9 cellular contexts compared by ENCODE assay signal in genomic region chr18:35343488-35343935, GRCh38. TPM values are rescaled to one million over a fixed set of nuclear protein-coding genes. Genes with fewer than 3 reads are reported as not detected.
A peak's percentile ranks its signal among the peaks of the same experiment; 100 is the strongest.
DNase-seq lines count a peak whose midpoint lies in the region; ATAC-seq, FAIRE-seq and TF ChIP-seq lines count a peak whose summit lies in the region.
"Had no signal": no experiment of that assay in that cellular context is flagged by ENCODE, and none has a peak within 500 bp of the region (broad histone marks: within the 10 kb centered on the region; RNA-seq: fewer than 3 reads in every experiment).

No MANE protein-coding gene starts in this region.

- no peaks in the 10 kb centered on the region for H3K9me3 ChIP-seq in keratinocyte (ENCODE audit: control insufficient read depth, low read depth, low read length)

- H3K9ac ChIP-seq in keratinocyte (ENCODE audit: control insufficient read depth, extremely low read depth, insufficient read depth, low read length) = peak overlapping the region; percentile 97

- H3K4me3 ChIP-seq in keratinocyte (ENCODE audit: control insufficient read depth in 2 of 3, extremely low read depth in 1 of 3, insufficient read depth in 2 of 3, low read depth in 1 of 3, low read length in 3 of 3) = peak overlapping the region; percentile 82 to 91 (median 85)

- H3K4me3 Mint-ChIP-seq in activated CD4-positive, alpha-beta T cell treated with anti-CD3 and anti-CD28 coated beads for 36 hours = peak overlapping the region; percentile 86

- intact Hi-C loops in activated CD4-positive, alpha-beta T cell treated with anti-CD3 and anti-CD28 coated beads for 36 hours (cut with DNase I, micrococcal nuclease) = loop anchor here in 1 of 2 experiments (5.0 kb wide), 1 partner anchor 316 kb away; no protein-coding TSS in a partner anchor

- peaks cover 50% of the 10 kb centered on the region for H3K79me2 ChIP-seq in keratinocyte (ENCODE audit: control insufficient read depth, insufficient read depth, low read length)

- H3K27me3 Mint-ChIP-seq in activated CD4-positive, alpha-beta T cell treated with anti-CD3 and anti-CD28 coated beads for 36 hours = no peaks in the 10 kb centered on the region

- H3K4me1 ChIP-seq in keratinocyte (ENCODE audit: control insufficient read depth, extremely low read depth, insufficient read depth, low read length) = peaks cover 6% of the 10 kb centered on the region

- H3K9me3 Mint-ChIP-seq in activated CD4-positive, alpha-beta T cell treated with anti-CD3 and anti-CD28 coated beads for 36 hours (ENCODE audit: low read depth) = no peaks in the 10 kb centered on the region
- H3K9me3 Mint-ChIP-seq in activated naive CD4-positive, alpha-beta T cell treated with anti-CD3 and anti-CD28 coated beads, Interleukin-2, amount 50 U/mL, for 72 hours = no peaks in the 10 kb centered on the region

- H3K9me1 ChIP-seq in keratinocyte (ENCODE audit: control insufficient read depth, extremely low read depth, insufficient read depth, low read length) = no peaks in the 10 kb centered on the region

- CTCF ChIA-PET in activated CD4-positive, alpha-beta T cell treated with anti-CD3 and anti-CD28 coated beads for 36 hours (lab: Charles Lee) = interaction anchor here (3.5 kb wide), 1 partner anchor 12 kb away, joined by 14 read pairs; no protein-coding TSS in a partner anchor

- H3K27me3 ChIP-seq in keratinocyte (ENCODE audit: control insufficient read depth, extremely low read depth, insufficient read depth, low read length) = no peaks in the 10 kb centered on the region

- H3K27ac ChIP-seq in keratinocyte (ENCODE audit: control insufficient read depth, insufficient read depth, low read length) = peak overlapping the region; percentile 92
- peak overlapping the region; percentile 100 for H3K27ac ChIP-seq in temporal lobe (ENCODE audit: low read depth, low read length)

- no peak overlapping the region for H2AFZ ChIP-seq in keratinocyte (ENCODE audit: control insufficient read depth, low read length)

- dilution Hi-C loops in keratinocyte (cut with MboI; ENCODE audit: extremely low pct_ligation_motif_present, low sequenced_read_pairs) = no loop called here

- H3K4me2 ChIP-seq in keratinocyte (ENCODE audit: control insufficient read depth, extremely low read depth, insufficient read depth, low read depth, low read length) = peak overlapping the region; percentile 77

- TF ChIP-seq CTCF in keratinocyte (optimal IDR thresholded peaks at IDR 0.05 in 1 of 3, IDR thresholded peaks at IDR 0.05 in 1 of 3, conservative IDR thresholded peaks at IDR 0.05 in 1 of 3; ENCODE audit: extremely low read depth in 1 of 3, insufficient read depth in 2 of 3, low read length in 3 of 3) = no peak

- H3K36me3 ChIP-seq in keratinocyte (ENCODE audit: control insufficient read depth in 2 of 2, extremely low read depth in 1 of 2, insufficient read depth in 2 of 2, low read length in 2 of 2) = peaks cover 12 to 18% of the 10 kb centered on the region in 2 experiments

- peaks cover 17% of the 10 kb centered on the region for H4K20me1 ChIP-seq in keratinocyte (ENCODE audit: control insufficient read depth, extremely low read depth, insufficient read depth, low read length)

- peaks cover 42% of the 10 kb centered on the region for H3K4me1 Mint-ChIP-seq in activated CD4-positive, alpha-beta T cell treated with anti-CD3 and anti-CD28 coated beads for 36 hours

- peaks cover 26% of the 10 kb centered on the region for H3K36me3 Mint-ChIP-seq in activated CD4-positive, alpha-beta T cell treated with anti-CD3 and anti-CD28 coated beads for 36 hours (ENCODE audit: low read depth)
- H3K36me3 Mint-ChIP-seq in activated naive CD4-positive, alpha-beta T cell treated with anti-CD3 and anti-CD28 coated beads, Interleukin-2, amount 50 U/mL, for 72 hours = peaks cover 23 to 28% of the 10 kb centered on the region in 2 donors

- no peak for FAIRE-seq in keratinocyte (lab: Jason Lieb, UNC)
- FAIRE-seq: TTC549 had no signal

- no peak for ATAC-seq in activated CD4-positive, alpha-beta T cell treated with anti-CD3 and anti-CD28 coated beads for 36 hours
- no peak for ATAC-seq in activated naive CD4-positive, alpha-beta T cell treated with anti-CD3 and anti-CD28 coated beads, Interleukin-2, amount 50 U/mL, for 72 hours
- ATAC-seq in left lobe of liver (no peak), GM19035 (IDR thresholded peaks at IDR 0.05; ENCODE audit: unreplicated experiment) (no peak)

- POLR2A ChIA-PET in activated CD4-positive, alpha-beta T cell treated with anti-CD3 and anti-CD28 coated beads for 36 hours (lab: Charles Lee) = interaction anchor here (1.2 to 1.5 kb wide), 2 partner anchors 53 to 135 kb away, joined by 3 read pairs; partner anchors contain the start of gene ZSCAN30

- H3K27ac Mint-ChIP-seq in activated CD4-positive, alpha-beta T cell treated with anti-CD3 and anti-CD28 coated beads for 36 hours = peak overlapping the region; percentile 94
- peak overlapping the region; percentile 99 for H3K27ac Mint-ChIP-seq in activated naive CD4-positive, alpha-beta T cell treated with anti-CD3 and anti-CD28 coated beads, Interleukin-2, amount 50 U/mL, for 72 hours

- no peak for DNase-seq in activated CD4-positive, alpha-beta T cell treated with anti-CD3 and anti-CD28 coated beads for 36 hours
- DNase-seq in activated CD4-positive, alpha-beta T cell treated with anti-CD3 and anti-CD28 coated beads for 4 hours = no peak
- no peak for DNase-seq in activated naive CD4-positive, alpha-beta T cell treated with anti-CD3 and anti-CD28 coated beads, Interleukin-2, amount 50 U/mL, for 72 hours (ENCODE audit: low spot score in 2 of 2)
- DNase-seq in keratinocyte (ENCODE audit: low read depth, low spot score) (no peak), NCI-H1105 treated with DMSO at 0.1 percent for 48 hours (lab: John Stamatoyannopoulos, UW) (no peak), left lobe of liver (ENCODE audit: low spot score) (no peak)

RNA-seq across cellular contexts. Expression of gene ZNF24, which starts 0.7 kb away (rescaled TPM):
- 10 to 100 TPM; 31.7 to 50.9 TPM for total RNA-seq in activated CD4-positive, alpha-beta T cell treated with anti-CD3 and anti-CD28 coated beads for 36 hours
- total RNA-seq in activated naive CD4-positive, alpha-beta T cell treated with anti-CD3 and anti-CD28 coated beads, Interleukin-2, amount 50 U/mL, for 72 hours = 10 to 100 TPM; 43.9 to 44.6 TPM
- 12.2 to 20.3 TPM (median 14.1 TPM) in 3 replicates for polyA plus RNA-seq in keratinocyte
- polyA plus RNA-seq in keratinocyte (2011; ENCODE audit: low read depth) = 23.2 TPM
- polyA plus RNA-seq in keratinocyte (2011; cell fraction: cytosol; rRNA removed) = 6.9 and 13.1 TPM in 2 replicates
- 14.8 and 22.7 TPM in 2 replicates for polyA plus RNA-seq in keratinocyte (2011; cell fraction: nucleus; rRNA removed)
- 15.9 and 16.3 TPM in 2 replicates for polyA plus RNA-seq in keratinocyte (2012; ENCODE audit: low replicate concordance)
- 21.9 to 24.5 TPM (median 24.3 TPM) in 3 replicates for polyA minus RNA-seq in keratinocyte
- 12.1 TPM for polyA minus RNA-seq in keratinocyte (2011; cell fraction: cytosol; rRNA and poly(A)+ RNA removed)
- 12.6 and 20.9 TPM in 2 replicates for polyA minus RNA-seq in keratinocyte (2011; cell fraction: nucleus; rRNA and poly(A)+ RNA removed)
- total RNA-seq in temporal lobe (66.6 TPM), left lobe of liver (20.3 TPM)

RNA-seq across cellular contexts. Expression of gene ZNF396, which starts 33.6 kb away (rescaled TPM):
- total RNA-seq in activated CD4-positive, alpha-beta T cell treated with anti-CD3 and anti-CD28 coated beads for 36 hours = 1 to 10 TPM in 1 of 2 experiments, under 1 TPM in 1; 0.47 to 1.1 TPM
- total RNA-seq in activated naive CD4-positive, alpha-beta T cell treated with anti-CD3 and anti-CD28 coated beads, Interleukin-2, amount 50 U/mL, for 72 hours = under 1 TPM; 0.18 to 0.86 TPM
- polyA plus RNA-seq in keratinocyte = 0.20 to 0.49 TPM (median 0.33 TPM) in 3 replicates
- 0.35 TPM for polyA plus RNA-seq in keratinocyte (2011; ENCODE audit: low read depth)
- polyA plus RNA-seq in keratinocyte (2011; cell fraction: cytosol; rRNA removed) = 0.19 and 0.28 TPM in 2 replicates
- polyA plus RNA-seq in keratinocyte (2011; cell fraction: nucleus; rRNA removed) = 0.36 TPM in 2 replicates
- polyA plus RNA-seq in keratinocyte (2012; ENCODE audit: low replicate concordance) = 0.18 and 0.56 TPM in 2 replicates
- polyA minus RNA-seq in keratinocyte = 0.13 TPM in 2 of 3 replicates, not detected in the other
- polyA minus RNA-seq in keratinocyte (2011; cell fraction: cytosol; rRNA and poly(A)+ RNA removed) = not detected
- polyA minus RNA-seq in keratinocyte (2011; cell fraction: nucleus; rRNA and poly(A)+ RNA removed) = 0.23 and 0.32 TPM in 2 replicates
- 3.2 TPM for total RNA-seq in temporal lobe
- total RNA-seq in left lobe of liver = 1.2 TPM

RNA-seq across cellular contexts. Expression of gene ZSCAN30, which starts 53.5 kb away (rescaled TPM):
- 10 to 100 TPM; 24.2 to 25.4 TPM for total RNA-seq in activated CD4-positive, alpha-beta T cell treated with anti-CD3 and anti-CD28 coated beads for 36 hours
- 10 to 100 TPM; 17.6 to 39.6 TPM for total RNA-seq in activated naive CD4-positive, alpha-beta T cell treated with anti-CD3 and anti-CD28 coated beads, Interleukin-2, amount 50 U/mL, for 72 hours
- 8.4 to 13.6 TPM (median 11.3 TPM) in 3 replicates for polyA plus RNA-seq in keratinocyte
- 4.8 TPM for polyA plus RNA-seq in keratinocyte (2011; ENCODE audit: low read depth)
- 4.4 and 5.6 TPM in 2 replicates for polyA plus RNA-seq in keratinocyte (2011; cell fraction: cytosol; rRNA removed)
- polyA plus RNA-seq in keratinocyte (2011; cell fraction: nucleus; rRNA removed) = 36.2 and 40.3 TPM in 2 replicates
- 7.3 and 8.2 TPM in 2 replicates for polyA plus RNA-seq in keratinocyte (2012; ENCODE audit: low replicate concordance)
- 5.1 to 14.0 TPM (median 9.7 TPM) in 3 replicates for polyA minus RNA-seq in keratinocyte
- polyA minus RNA-seq in keratinocyte (2011; cell fraction: cytosol; rRNA and poly(A)+ RNA removed) = 10.9 TPM
- 13.5 and 29.1 TPM in 2 replicates for polyA minus RNA-seq in keratinocyte (2011; cell fraction: nucleus; rRNA and poly(A)+ RNA removed)
- total RNA-seq in temporal lobe (15.5 TPM), left lobe of liver (5.5 TPM)
